In the genomic region with DNA sequence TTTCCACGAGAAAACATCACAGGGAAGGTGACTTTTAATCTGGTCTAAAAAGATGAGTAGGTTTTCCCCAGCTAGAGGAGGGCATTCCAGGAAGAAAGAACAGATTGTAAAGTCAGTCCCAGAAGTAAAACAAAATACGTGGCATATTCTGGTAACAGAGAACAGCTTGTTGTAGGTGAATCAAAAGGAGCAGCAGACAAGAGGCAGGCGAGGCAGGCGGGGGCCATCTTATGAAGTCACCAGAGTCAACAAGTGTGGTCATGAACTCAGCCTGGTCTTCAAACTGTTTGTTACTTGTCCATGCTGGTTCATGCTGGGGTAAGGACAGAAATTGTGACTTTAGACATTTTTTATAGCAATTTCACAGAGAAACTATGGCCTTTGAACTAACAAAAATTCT, we compare ENCODE assay signal across 13 cellular contexts. TPM values are rescaled to one million over a fixed set of nuclear protein-coding genes. Genes with fewer than 3 reads are reported as not detected.
DNase-seq lines count a peak whose midpoint lies in the region; ATAC-seq and TF ChIP-seq lines count a peak whose summit lies in the region.
"Had no signal": no experiment of that assay in that cellular context is flagged by ENCODE, and none has a peak within 500 bp of the region (broad histone marks: within the 10 kb centered on the region; RNA-seq: fewer than 3 reads in every experiment).

No MANE protein-coding gene starts in this region.

- no peak for TF ChIP-seq CTCF in brain microvascular endothelial cell (IDR thresholded peaks at IDR 0.05; ENCODE audit: low read depth, low read length, missing control alignments)
- TF ChIP-seq CTCF in psoas muscle (IDR thresholded peaks at IDR 0.05): no peak

- no peaks in the 10 kb centered on the region for H3K27me3 Mint-ChIP-seq in activated T-helper 2 cell treated with anti-CD3 and anti-CD28 coated beads, Interferon-gamma antibody, Interleukin-2, Interleukin-4, amounts not matched to agents 10 μg/mL and 5 μg/mL and 100 μg/mL, durations not matched to agents 14 hours and 24 hours and 36 hours (ENCODE audit: low read depth)

- peak; percentile 19 for DNase-seq in M059J (ENCODE audit: low read depth)
- peak; percentile 18 for DNase-seq in brain microvascular endothelial cell
- no peak for DNase-seq in psoas muscle
- DNase-seq in erythroblast (lab: John Stamatoyannopoulos, UW): no peak
- no peak for DNase-seq in activated T-helper 2 cell treated with anti-CD3 and anti-CD28 coated beads, Interferon-gamma antibody, Interleukin-2, Interleukin-4, amounts not matched to agents 10 μg/mL and 5 μg/mL and 100 μg/mL, durations not matched to agents 14 hours and 24 hours and 36 hours (ENCODE audit: low spot score)
- no peak for DNase-seq in SIG-M5 treated with dmso at 0.1 percent for 504 hours (lab: John Stamatoyannopoulos, UW; ENCODE audit: unreplicated experiment)
- DNase-seq: activated CD4-positive, alpha-beta T cell treated with anti-CD3 and anti-CD28 coated beads for 1 hour; H9; NCI-H1436 treated with DMSO at 0.1 percent for 48 hours; NCI-H748 treated with DMSO at 0.1 percent for 48 hours; stimulated activated CD4-positive, alpha-beta T cell treated with anti-CD3 and anti-CD28 coated beads, Interleukin-1b, Interleukin-23, amount 100 ng/mL, for 48 hours; stimulated activated naive CD4-positive, alpha-beta T cell had no signal

- TF ChIP-seq POLR2A in erythroblast (IDR thresholded peaks at IDR 0.05; ENCODE audit: low read length): no peak

- intact Hi-C loops in psoas muscle (cut with DNase I): no loop called here
- intact Hi-C loops in activated T-helper 2 cell treated with anti-CD3 and anti-CD28 coated beads, Interferon-gamma antibody, Interleukin-2, Interleukin-4, amounts not matched to agents 10 μg/mL and 5 μg/mL and 100 μg/mL, durations not matched to agents 14 hours and 24 hours and 36 hours (cut with micrococcal nuclease): no loop called here

- no peak overlapping the region for H3K4me3 Mint-ChIP-seq in activated T-helper 2 cell treated with anti-CD3 and anti-CD28 coated beads, Interferon-gamma antibody, Interleukin-2, Interleukin-4, amounts not matched to agents 10 μg/mL and 5 μg/mL and 100 μg/mL, durations not matched to agents 14 hours and 24 hours and 36 hours (ENCODE audit: low read depth)
- H3K4me3 Mint-ChIP-seq: H9 had no signal

- H3K27ac ChIP-seq in brain microvascular endothelial cell: peak overlapping the region; percentile 35
- peak overlapping the region; percentile 97 for H3K27ac ChIP-seq in psoas muscle
- H3K27ac ChIP-seq: SK-N-MC had no signal

- H3K27ac Mint-ChIP-seq in activated T-helper 2 cell treated with anti-CD3 and anti-CD28 coated beads, Interferon-gamma antibody, Interleukin-2, Interleukin-4, amounts not matched to agents 10 μg/mL and 5 μg/mL and 100 μg/mL, durations not matched to agents 14 hours and 24 hours and 36 hours: no peak overlapping the region

- H3K4me1 Mint-ChIP-seq in activated T-helper 2 cell treated with anti-CD3 and anti-CD28 coated beads, Interferon-gamma antibody, Interleukin-2, Interleukin-4, amounts not matched to agents 10 μg/mL and 5 μg/mL and 100 μg/mL, durations not matched to agents 14 hours and 24 hours and 36 hours (ENCODE audit: low read depth): peaks cover 4% of the 10 kb centered on the region

- in situ Hi-C loops in brain microvascular endothelial cell (cut with HindIII; ENCODE audit: low pct_ligation_motif_present, low sequenced_read_pairs): no loop called here

- 50 to 74% (median 61%) methylated on average over 4 of the region's 4 CpGs for WGBS in psoas muscle, 3 donors

- no peaks in the 10 kb centered on the region for H3K36me3 ChIP-seq in brain microvascular endothelial cell (replicated peaks)
- H3K36me3 ChIP-seq in psoas muscle (ENCODE audit: insufficient read depth in 1 of 2, low read depth in 1 of 2): peaks cover 0 to 17% of the 10 kb centered on the region in 2 donors

- peaks cover 22% of the 10 kb centered on the region for H3K36me3 Mint-ChIP-seq in activated T-helper 2 cell treated with anti-CD3 and anti-CD28 coated beads, Interferon-gamma antibody, Interleukin-2, Interleukin-4, amounts not matched to agents 10 μg/mL and 5 μg/mL and 100 μg/mL, durations not matched to agents 14 hours and 24 hours and 36 hours (ENCODE audit: low read depth)

- H3K27me3 ChIP-seq in brain microvascular endothelial cell (replicated peaks) (no peaks in the 10 kb centered on the region), psoas muscle (ENCODE audit: insufficient read depth in 3 of 3, low read length in 2 of 3) (no peaks in the 10 kb centered on the region)

- H3K9me3 ChIP-seq in psoas muscle: no peaks in the 10 kb centered on the region

- peaks cover 51% of the 10 kb centered on the region for H3K4me1 ChIP-seq in psoas muscle

- H3K4me3 ChIP-seq in brain microvascular endothelial cell (ENCODE audit: low read depth, low read length): no peak overlapping the region
- H3K4me3 ChIP-seq in psoas muscle: peak overlapping the region; percentile 13
- H3K4me3 ChIP-seq: SK-N-MC had no signal

- ATAC-seq in psoas muscle: peak in 1 of 4 donors; percentile 19

- H3K9me3 Mint-ChIP-seq in activated T-helper 2 cell treated with anti-CD3 and anti-CD28 coated beads, Interferon-gamma antibody, Interleukin-2, Interleukin-4, amounts not matched to agents 10 μg/mL and 5 μg/mL and 100 μg/mL, durations not matched to agents 14 hours and 24 hours and 36 hours: no peaks in the 10 kb centered on the region
- H3K9me3 Mint-ChIP-seq: H9 had no signal

RNA-seq across cellular contexts. Expression of a gene that starts 4.0 kb away (rescaled TPM):
- 0.12 TPM in 1 of 2 replicates, not detected in the other for total RNA-seq in M059J (2014; rRNA removed; shearing (Covaris generic))
- total RNA-seq in psoas muscle: 100 to 1,000 TPM; 103 to 205 (median 149) TPM
- polyA plus RNA-seq in psoas muscle: 100 to 1,000 TPM in 1 of 3 donors, 10 to 100 TPM in 2; 30.7 to 140 (median 75.8) TPM
- 0.74 and 0.94 TPM in 2 replicates for total RNA-seq in activated T-helper 2 cell treated with anti-CD3 and anti-CD28 coated beads, Interferon-gamma antibody, Interleukin-2, Interleukin-4, amounts not matched to agents 10 μg/mL and 5 μg/mL and 100 μg/mL, durations not matched to agents 14 hours and 24 hours and 36 hours

RNA-seq across cellular contexts. Expression of a gene that starts 12.8 kb away (rescaled TPM):
- 64.5 and 103 TPM in 2 replicates for total RNA-seq in M059J (2014; rRNA removed; shearing (Covaris generic))
- 100 to 1,000 TPM in 3 of 4 donors, 10 to 100 TPM in 1; 89.5 to 180 (median 127) TPM for total RNA-seq in psoas muscle
- polyA plus RNA-seq in psoas muscle: 100 to 1,000 TPM; 166 to 330 (median 304) TPM
- 61.2 and 64.9 TPM in 2 replicates for total RNA-seq in activated T-helper 2 cell treated with anti-CD3 and anti-CD28 coated beads, Interferon-gamma antibody, Interleukin-2, Interleukin-4, amounts not matched to agents 10 μg/mL and 5 μg/mL and 100 μg/mL, durations not matched to agents 14 hours and 24 hours and 36 hours

RNA-seq across cellular contexts. Expression of a gene that starts 38.5 kb away (rescaled TPM):
- 1.6 and 3.3 TPM in 2 replicates for total RNA-seq in M059J (2014; rRNA removed; shearing (Covaris generic))
- total RNA-seq in psoas muscle: under 1 TPM in 3 of 4 donors, not detected in 1; 0.52 to 0.88 (median 0.57) TPM
- polyA plus RNA-seq in psoas muscle: under 1 TPM; 0.09 to 0.72 (median 0.13) TPM
- total RNA-seq in activated T-helper 2 cell treated with anti-CD3 and anti-CD28 coated beads, Interferon-gamma antibody, Interleukin-2, Interleukin-4, amounts not matched to agents 10 μg/mL and 5 μg/mL and 100 μg/mL, durations not matched to agents 14 hours and 24 hours and 36 hours: not detected in 2 replicates

Comparison
In these comparisons a context has a peak if more than half of its experiments do, and no peak if none do; other contexts are left out.
1. DNase-seq: peak in M059J (single experiment) and brain microvascular endothelial cell (single experiment); none in psoas muscle (0 of 2), erythroblast (0 of 2), activated T-helper 2 cell treated with anti-CD3 and anti-CD28 coated beads, Interferon-gamma antibody, Interleukin-2, Interleukin-4, amounts not matched to agents 10 μg/mL and 5 μg/mL and 100 μg/mL, durations not matched to agents 14 hours and 24 hours and 36 hours (single experiment) and SIG-M5 treated with dmso at 0.1 percent for 504 hours (single experiment).
2. RNA of a gene that starts 4.0 kb away (total RNA-seq): 103 to 205 TPM in psoas muscle; 0.74 to 0.94 TPM in activated T-helper 2 cell treated with anti-CD3 and anti-CD28 coated beads, Interferon-gamma antibody, Interleukin-2, Interleukin-4, amounts not matched to agents 10 μg/mL and 5 μg/mL and 100 μg/mL, durations not matched to agents 14 hours and 24 hours and 36 hours and 0.12 TPM in M059J; every median in the first group is over 10 times any median in the second.